ENCODE assay signal across 3 cellular contexts in genomic region chr3:53798144-53798543, GRCh38.
TF ChIP-seq lines count a peak whose summit lies in the region.

No MANE protein-coding gene starts in this region.

TF ChIP-seq in HepG2, 621 proteins besides CTCF, POLR2A, EP300 and RAD21:
- TF ChIP-seq HIVEP1 (CRISPR knock-in tag; IDR thresholded peaks at IDR 0.05) (no peak), MNT (IDR thresholded peaks at IDR 0.05) (peak; percentile 81)
TF ChIP-seq in HepG2: peak in this region for 1.

TF ChIP-seq in HEK293, 187 proteins besides CTCF, POLR2A, EP300 and RAD21:
- TF ChIP-seq ZNF76 (tag by site-specific recombination; IDR thresholded peaks at IDR 0.05; ENCODE audit: borderline replicate concordance, low read depth), result no peak
- no peak for TF ChIP-seq WT1 (tag by site-specific recombination; IDR thresholded peaks at IDR 0.05)
- peak; percentile 62 for TF ChIP-seq ZSCAN4 (tag by site-specific recombination; IDR thresholded peaks at IDR 0.05)
- TF ChIP-seq ZNF133 (tag by site-specific recombination; IDR thresholded peaks at IDR 0.05), result no peak

TF ChIP-seq in H1, 55 proteins besides CTCF, POLR2A, EP300 and RAD21:
- TF ChIP-seq JUN (IDR thresholded peaks at IDR 0.05; ENCODE audit: low read depth, low read length) (no peak), SIRT6 (IDR thresholded peaks at IDR 0.05; ENCODE audit: low read length) (no peak), TCF12 (IDR thresholded peaks at IDR 0.05; ENCODE audit: low read depth, low read length) (no peak), NRF1 (IDR thresholded peaks at IDR 0.05; ENCODE audit: low read depth, low read length) (no peak), CBX5 (IDR thresholded peaks at IDR 0.05; ENCODE audit: low read depth, low read length) (no peak), SP2 (IDR thresholded peaks at IDR 0.05; ENCODE audit: low read length) (no peak), HDAC2 (IDR thresholded peaks at IDR 0.05; ENCODE audit: borderline replicate concordance in 1 of 2, low read depth in 2 of 2, low read length in 2 of 2) (no peak), KDM1A (IDR thresholded peaks at IDR 0.05; ENCODE audit: borderline replicate concordance, low read length) (no peak), TBP (IDR thresholded peaks at IDR 0.05; ENCODE audit: low read depth, low read length) (no peak), MAX (IDR thresholded peaks at IDR 0.05) (no peak), ASH2L (IDR thresholded peaks at IDR 0.05; ENCODE audit: low read length) (no peak), RBBP5 (IDR thresholded peaks at IDR 0.05; ENCODE audit: borderline replicate concordance, low read depth, low read length) (no peak), CBX8 (IDR thresholded peaks at IDR 0.05; ENCODE audit: borderline replicate concordance, low read depth, low read length) (no peak), USF2 (IDR thresholded peaks at IDR 0.05; ENCODE audit: low read length) (no peak)
